10 cellular contexts compared by ENCODE assay signal in genomic region chr1:117567976-117568375, GRCh38.
"Had no signal": no experiment of that assay in that cellular context is flagged by ENCODE, and none has a peak within 500 bp of the region (broad histone marks: within the 10 kb centered on the region; RNA-seq: fewer than 3 reads in every experiment).

No MANE protein-coding gene starts in this region.

- ATAC-seq: gastrocnemius medialis; heart right ventricle; naive thymus-derived CD8-positive, alpha-beta T cell had no signal

- DNase-seq: cortex of kidney; effector memory CD4-positive, alpha-beta T cell; gastrocnemius medialis; heart right ventricle; left ventricle myocardium inferior; mesendoderm; naive thymus-derived CD8-positive, alpha-beta T cell; stimulated activated CD4-positive, alpha-beta T cell treated with anti-CD3 and anti-CD28 coated beads, Interleukin-2, amount 100 ng/mL, for 48 hours; stimulated activated naive CD4-positive, alpha-beta T cell treated with Interleukin-2 at 50 U/mL for 16 hours; thyroid gland had no signal
